Comparison of ENCODE assay signal across 16 cellular contexts in the genomic region with DNA sequence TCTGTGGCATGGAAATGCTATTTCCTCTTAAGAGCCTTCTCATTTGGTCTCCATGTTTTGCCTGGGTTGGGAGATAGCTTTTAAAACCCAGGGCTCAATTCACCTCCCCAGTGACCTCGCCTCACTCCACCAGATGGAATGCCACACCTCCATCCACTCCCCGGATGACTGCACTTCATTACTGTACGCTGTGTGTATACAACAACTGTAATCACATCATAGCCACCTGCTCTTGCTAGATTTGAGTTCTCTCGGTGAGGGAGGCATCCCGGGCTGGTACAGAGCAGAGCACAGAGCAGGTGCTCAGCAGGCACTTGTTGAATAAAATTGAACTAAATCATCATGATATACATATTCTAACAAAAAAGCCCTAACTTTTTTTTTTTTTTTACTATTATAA. TPM values are rescaled to one million over a fixed set of nuclear protein-coding genes. Genes with fewer than 3 reads are reported as not detected.
A peak's percentile ranks its signal among the peaks of the same experiment; 100 is the strongest.
DNase-seq lines count a peak whose midpoint lies in the region; ATAC-seq and TF ChIP-seq lines count a peak whose summit lies in the region.
"Had no signal": no experiment of that assay in that cellular context is flagged by ENCODE, and none has a peak within 500 bp of the region (broad histone marks: within the 10 kb centered on the region; RNA-seq: fewer than 3 reads in every experiment).

No MANE protein-coding gene starts in this region.

- no peak for TF ChIP-seq POLR2A in body of pancreas (IDR thresholded peaks at IDR 0.05)

- H3K27ac ChIP-seq in body of pancreas = no peak overlapping the region

- no peak overlapping the region for H3K4me3 Mint-ChIP-seq in endothelial cell (ENCODE audit: unreplicated experiment)
- H3K4me3 Mint-ChIP-seq in HFFc6 = no peak overlapping the region
- H3K4me3 Mint-ChIP-seq: activated naive CD8-positive, alpha-beta T cell treated with anti-CD3 and anti-CD28 coated beads for 36 hours had no signal

- peaks cover 3% of the 10 kb centered on the region for H3K27me3 Mint-ChIP-seq in endothelial cell (ENCODE audit: unreplicated experiment)
- H3K27me3 Mint-ChIP-seq in HFFc6 (ENCODE audit: insufficient read depth) = 0 out of 2 replicates have a peak, but pooled peaks cover 2% of the 10 kb centered on the region
- H3K27me3 Mint-ChIP-seq: activated naive CD8-positive, alpha-beta T cell treated with anti-CD3 and anti-CD28 coated beads for 36 hours had no signal

- H3K27ac Mint-ChIP-seq in endothelial cell (ENCODE audit: unreplicated experiment) (no peak overlapping the region), HFFc6 (no peak overlapping the region)
- H3K27ac Mint-ChIP-seq: activated naive CD8-positive, alpha-beta T cell treated with anti-CD3 and anti-CD28 coated beads for 36 hours had no signal

- intact Hi-C loops in body of pancreas (cut with DNase I) = loop anchor here (5.0 kb wide), 1 partner anchor 496 kb away; no protein-coding TSS in a partner anchor

- peaks cover 10% of the 10 kb centered on the region for H3K4me1 ChIP-seq in body of pancreas
- H3K4me1 ChIP-seq: BE2C had no signal

- no peaks in the 10 kb centered on the region for H3K9me3 ChIP-seq in body of pancreas
- H3K9me3 ChIP-seq: BE2C had no signal

- 33 to 42% methylated on average over 5 of the region's 5 CpGs for WGBS in body of pancreas, 2 donors

- no peak overlapping the region for H3K4me3 ChIP-seq in body of pancreas

- H3K4me1 Mint-ChIP-seq in endothelial cell (ENCODE audit: unreplicated experiment) = no peaks in the 10 kb centered on the region
- peaks cover 4% of the 10 kb centered on the region; the same call in 1 of the 2 replicates for H3K4me1 Mint-ChIP-seq in HFFc6 (ENCODE audit: low read depth)

- H3K27me3 ChIP-seq in body of pancreas = no peaks in the 10 kb centered on the region
- H3K27me3 ChIP-seq: BE2C had no signal

- no peak for ATAC-seq in HG02588 (IDR thresholded peaks at IDR 0.05; ENCODE audit: unreplicated experiment)
- no peak for ATAC-seq in body of pancreas
- ATAC-seq: left ventricle myocardium superior had no signal

- TF ChIP-seq CTCF in body of pancreas (IDR thresholded peaks at IDR 0.05) (no peak), endothelial cell (IDR thresholded peaks at IDR 0.05; ENCODE audit: unreplicated experiment) (no peak), HFFc6 (IDR thresholded peaks at IDR 0.05) (no peak)

- H3K36me3 Mint-ChIP-seq in endothelial cell (ENCODE audit: low read depth, unreplicated experiment) = peaks cover 13% of the 10 kb centered on the region
- no peaks in the 10 kb centered on the region; the same call in 1 of the 2 replicates for H3K36me3 Mint-ChIP-seq in HFFc6 (ENCODE audit: low read depth)
- H3K36me3 Mint-ChIP-seq: activated naive CD8-positive, alpha-beta T cell treated with anti-CD3 and anti-CD28 coated beads for 36 hours had no signal

- DNase-seq in DMS53 (lab: John Stamatoyannopoulos, UW) (peak; percentile 98), NCI-H2029 treated with DMSO at 0.1 percent for 48 hours (lab: John Stamatoyannopoulos, UW) (peak; percentile 70), NCI-H774 (lab: John Stamatoyannopoulos, UW) (peak; percentile 96), kidney glomerular epithelial cell (lab: John Stamatoyannopoulos, UW) (peak; percentile 27), body of pancreas (no peak), endothelial cell (ENCODE audit: low spot score) (no peak), HFFc6 (no peak)
- DNase-seq: activated naive CD8-positive, alpha-beta T cell treated with anti-CD3 and anti-CD28 coated beads for 36 hours; BE2C; cerebellar nuclear complex; left ventricle myocardium superior; MM.1S; T-helper 9 cell had no signal

- no peaks in the 10 kb centered on the region for H3K36me3 ChIP-seq in body of pancreas (replicated peaks in 1 of 2; ENCODE audit: insufficient read depth in 1 of 2, low read depth in 2 of 2)
- H3K36me3 ChIP-seq: BE2C had no signal

- H3K9me3 Mint-ChIP-seq in endothelial cell (ENCODE audit: unreplicated experiment) (no peaks in the 10 kb centered on the region), HFFc6 (no peaks in the 10 kb centered on the region; the same call in 1 of the 2 replicates)
- H3K9me3 Mint-ChIP-seq: activated naive CD8-positive, alpha-beta T cell treated with anti-CD3 and anti-CD28 coated beads for 36 hours had no signal

RNA-seq across cellular contexts. Expression of a gene that starts 26.0 kb away (rescaled TPM):
- total RNA-seq in body of pancreas (10 to 100 TPM; 11.9 to 13.7 TPM), endothelial cell (ENCODE audit: unreplicated experiment) (17.8 TPM)
- 10 to 100 TPM; 16.1 to 18.1 (median 16.5) TPM for total RNA-seq in HFFc6 (2021; fragmentation: NEBNext Ultra II Directional; extraction: Animal tissue kit (Norgen Biotek cat#: 25700))

RNA-seq across cellular contexts. Expression of a gene that starts 32.1 kb away (rescaled TPM):
- 1 to 10 TPM in 1 of 2 donors, under 1 TPM in 1; 0.99 to 8.0 TPM for total RNA-seq in body of pancreas
- total RNA-seq in endothelial cell (ENCODE audit: unreplicated experiment) = 0.26 TPM
- total RNA-seq in HFFc6 (2021; fragmentation: NEBNext Ultra II Directional; extraction: Animal tissue kit (Norgen Biotek cat#: 25700)) = not detected
- total RNA-seq: activated naive CD8-positive, alpha-beta T cell treated with anti-CD3 and anti-CD28 coated beads for 36 hours; epithelial cell of proximal tubule; RPMI7951 had no signal

RNA-seq across cellular contexts. Expression of a gene that starts 49.1 kb away (rescaled TPM):
- total RNA-seq in body of pancreas (10 to 100 TPM; 34.2 to 52.4 TPM), endothelial cell (ENCODE audit: unreplicated experiment) (44.5 TPM)
- total RNA-seq in HFFc6 (2021; fragmentation: NEBNext Ultra II Directional; extraction: Animal tissue kit (Norgen Biotek cat#: 25700)) = 10 to 100 TPM; 50.7 to 56.3 (median 52.8) TPM

Comparison
In these comparisons a context has a peak if more than half of its experiments do, and no peak if none do; other contexts are left out.
1. DNase-seq: peak in DMS53 (single experiment), NCI-H2029 treated with DMSO at 0.1 percent for 48 hours (single experiment), NCI-H774 (single experiment) and kidney glomerular epithelial cell (single experiment); none in body of pancreas (0 of 4), endothelial cell (single experiment) and HFFc6 (single experiment).